In genomic region chr12:11171145-11171952, GRCh38 we compare ENCODE assay signal across 1 cellular context.
TF ChIP-seq lines count a peak whose summit lies in the region.

Gene SMIM10L1 (plus strand): TSS chr12:11171194. CDS start chr12:11171357, 163 bp downstream.

TF ChIP-seq in K562, 482 proteins besides CTCF, POLR2A, EP300 and RAD21 (continued from another document and continues in another):
- TF ChIP-seq RERE (CRISPR knock-in tag; IDR thresholded peaks at IDR 0.05; ENCODE audit: borderline replicate concordance) (no peak), XRCC5 (IDR thresholded peaks at IDR 0.05; ENCODE audit: low read depth, low read length) (no peak), POLR3A (IDR thresholded peaks at IDR 0.05; ENCODE audit: borderline replicate concordance, extremely low read depth, insufficient read depth, insufficient read length) (no peak), HMG20A (CRISPR knock-in tag; conservative IDR thresholded peaks at IDR 0.05) (no peak), LCOR (CRISPR knock-in tag; IDR thresholded peaks at IDR 0.05) (0 out of 2 replicates have a peak, but pooled peaks have one; percentile 48), CAMTA2 (CRISPR knock-in tag; conservative IDR thresholded peaks at IDR 0.05) (no peak), TCF7L2 (IDR thresholded peaks at IDR 0.05; ENCODE audit: low read depth, low read length) (no peak), RUNX1 (IDR thresholded peaks at IDR 0.05; ENCODE audit: low read depth) (no peak), TAL1 (IDR thresholded peaks at IDR 0.05) (no peak), ZNF280B (CRISPR knock-in tag; IDR thresholded peaks at IDR 0.05) (no peak), PCBP1 (IDR thresholded peaks at IDR 0.05; ENCODE audit: low read depth, low read length, poor library complexity, severe bottlenecking) (no peak), ZNF24 (IDR thresholded peaks at IDR 0.05) (no peak), ZEB2 (IDR thresholded peaks at IDR 0.05) (no peak), ZC3H11A (IDR thresholded peaks at IDR 0.05; ENCODE audit: low read depth, low read length) (no peak), PHF8 (IDR thresholded peaks at IDR 0.05; ENCODE audit: borderline replicate concordance, low read length) (peak; percentile 93), RNF219 (CRISPR knock-in tag; IDR thresholded peaks at IDR 0.05) (no peak), ATF4 (CRISPR knock-in tag; IDR thresholded peaks at IDR 0.05) (no peak), CREB1 (IDR thresholded peaks at IDR 0.05) (no peak), CREB1 (CRISPR knock-in tag; IDR thresholded peaks at IDR 0.05) (no peak), JUND (IDR thresholded peaks at IDR 0.05; ENCODE audit: borderline replicate concordance, low read depth, low read length) (0 out of 2 replicates have a peak, but pooled peaks have one; percentile 20), JUND (tag; IDR thresholded peaks at IDR 0.05; ENCODE audit: borderline replicate concordance, low read depth, low read length) (no peak), KLF10 (CRISPR knock-in tag; IDR thresholded peaks at IDR 0.05) (no peak), MLLT1 (IDR thresholded peaks at IDR 0.05) (no peak), FIP1L1 (IDR thresholded peaks at IDR 0.05; ENCODE audit: low read depth, low read length, poor library complexity, severe bottlenecking) (no peak), ZNF589 (CRISPR knock-in tag; IDR thresholded peaks at IDR 0.05; ENCODE audit: low read depth) (no peak), BRD4 (IDR thresholded peaks at IDR 0.05) (peak; percentile 59; the same call in 1 of the 2 replicates), IRF9 (tag; IDR thresholded peaks at IDR 0.05) (no peak), SAFB2 (IDR thresholded peaks at IDR 0.05; ENCODE audit: borderline replicate concordance, low read depth, low read length, severe bottlenecking) (no peak), U2AF1 (optimal IDR thresholded peaks at IDR 0.05; ENCODE audit: low read depth, low read length) (no peak), TCF15 (CRISPR knock-in tag; IDR thresholded peaks at IDR 0.05) (no peak), CHD4 (IDR thresholded peaks at IDR 0.05; ENCODE audit: insufficient read depth, insufficient replicate concordance, low read depth, low read length, poor library complexity, severe bottlenecking) (no peak), FOXP1 (CRISPR knock-in tag; IDR thresholded peaks at IDR 0.05) (no peak), ETS2 (tag; IDR thresholded peaks at IDR 0.05; ENCODE audit: borderline replicate concordance, poor library complexity, severe bottlenecking) (no peak), KLF6 (CRISPR knock-in tag; IDR thresholded peaks at IDR 0.05; ENCODE audit: borderline replicate concordance) (no peak), PPARD (CRISPR knock-in tag; IDR thresholded peaks at IDR 0.05) (no peak), HNRNPL (IDR thresholded peaks at IDR 0.05; ENCODE audit: low read depth, low read length) (peak; percentile 28; the same call in 1 of the 2 replicates), BRF1 (IDR thresholded peaks at IDR 0.05; ENCODE audit: borderline replicate concordance, extremely low read depth, insufficient read length) (no peak), ARID1B (IDR thresholded peaks at IDR 0.05) (peak; percentile 10; the same call in 1 of the 2 replicates), CBX1 (IDR thresholded peaks at IDR 0.05; ENCODE audit: low read depth) (no peak; the same call in 1 of the 2 replicates), ZNF277 (CRISPR knock-in tag; IDR thresholded peaks at IDR 0.05; ENCODE audit: borderline replicate concordance) (no peak), KLF16 (IDR thresholded peaks at IDR 0.05) (no peak), HNRNPK (IDR thresholded peaks at IDR 0.05; ENCODE audit: low read depth, low read length, poor library complexity, severe bottlenecking) (no peak), CBX5 (IDR thresholded peaks at IDR 0.05; ENCODE audit: borderline replicate concordance, low read depth) (no peak), ZNF23 (CRISPR knock-in tag; IDR thresholded peaks at IDR 0.05) (no peak), DIDO1 (tag; IDR thresholded peaks at IDR 0.05; ENCODE audit: low read depth) (no peak), ZBTB26 (CRISPR knock-in tag; IDR thresholded peaks at IDR 0.05) (no peak), ZSCAN32 (CRISPR knock-in tag; IDR thresholded peaks at IDR 0.05) (no peak), SREBF1 (IDR thresholded peaks at IDR 0.05; ENCODE audit: borderline replicate concordance, low read depth, low read length) (no peak), MCM2 (IDR thresholded peaks at IDR 0.05; ENCODE audit: low read depth) (no peak), MAFF (IDR thresholded peaks at IDR 0.05; ENCODE audit: low read length) (no peak; the same call in 1 of the 2 replicates), ESRRA (IDR thresholded peaks at IDR 0.05; ENCODE audit: borderline replicate concordance, low read depth) (no peak), MYC (IDR thresholded peaks at IDR 0.05; ENCODE audit: low read depth, low read length) (peak; percentile 20; the same call in 1 of the 2 replicates), MYC (CRISPR knock-in tag; IDR thresholded peaks at IDR 0.05; ENCODE audit: borderline replicate concordance, low read depth) (no peak), CEBPB (tag; IDR thresholded peaks at IDR 0.05) (no peak), NCOA6 (IDR thresholded peaks at IDR 0.05) (no peak), NCOA2 (IDR thresholded peaks at IDR 0.05; ENCODE audit: partially characterized antibody in 2 of 2) (no peak), CCNT2 (IDR thresholded peaks at IDR 0.05; ENCODE audit: borderline replicate concordance, extremely low read depth, insufficient read length, low read depth, low read length) (peak; percentile 59), DNMT1 (IDR thresholded peaks at IDR 0.05) (no peak), TOE1 (IDR thresholded peaks at IDR 0.05; ENCODE audit: borderline replicate concordance) (0 out of 2 replicates have a peak, but pooled peaks have one; percentile 47), TOE1 (CRISPR knock-in tag; IDR thresholded peaks at IDR 0.05; ENCODE audit: borderline replicate concordance, low read depth) (no peak), CBFB (CRISPR knock-in tag; IDR thresholded peaks at IDR 0.05) (no peak), HDGF (IDR thresholded peaks at IDR 0.05) (no peak), NFATC3 (IDR thresholded peaks at IDR 0.05) (no peak)
